Comparison of ENCODE assay signal across 19 cellular contexts in the genomic region with DNA sequence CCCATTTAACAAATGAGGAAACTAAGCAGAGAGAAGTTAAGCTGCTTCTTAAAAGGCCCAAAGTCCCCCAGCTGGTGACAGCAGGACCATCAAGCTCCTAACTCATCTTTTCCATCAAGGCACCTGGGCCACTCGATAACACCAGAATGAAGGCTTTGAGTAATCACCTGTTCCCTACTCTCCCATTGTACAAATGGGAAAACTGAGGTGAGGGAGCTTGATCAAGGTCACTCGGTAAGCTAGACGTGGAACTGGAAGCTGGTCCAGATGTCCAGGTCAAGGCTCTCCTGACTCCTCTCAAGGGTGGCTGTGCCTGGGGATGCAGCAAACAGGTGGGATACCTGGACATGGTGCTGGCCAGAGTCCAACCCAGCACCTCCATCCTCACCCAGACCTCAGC.
"Had no signal": no experiment of that assay in that cellular context is flagged by ENCODE, and none has a peak within 500 bp of the region (broad histone marks: within the 10 kb centered on the region; RNA-seq: fewer than 3 reads in every experiment).

No MANE protein-coding gene starts in this region.

- H3K27ac ChIP-seq: SJSA1, SK-N-MC had no signal

- H3K4me1 ChIP-seq: SJSA1 had no signal

- H3K36me3 ChIP-seq: SJSA1 had no signal

- H3K9me3 ChIP-seq: SJSA1 had no signal

- DNase-seq: KBM-7, MV-4-11, NCI-H1048, NCI-H1105, NCI-H1417, NCI-H1436 treated with DMSO at 0.1 percent for 48 hours, NCI-H1694, NCI-H187 treated with DMSO at 0.1 percent for 48 hours, NCI-H2029 treated with DMSO at 0.1 percent for 48 hours, NCI-H2171 treated with DMSO at 0.1 percent for 48 hours, NCI-H345, NCI-H446 treated with DMSO at 0.1 percent for 48 hours, NCI-H510A treated with DMSO at 0.1 percent for 48 hours, NCI-H526, Right ventricle myocardium superior, RPMI8226, SIG-M5 had no signal

- H3K27me3 ChIP-seq: SJSA1 had no signal

- H3K4me3 ChIP-seq: SJSA1, SK-N-MC had no signal
